Comparison of ENCODE assay signal across 27 cellular contexts in genomic region chr3:161057518-161057917, GRCh38.
"Had no signal": no experiment of that assay in that cellular context is flagged by ENCODE, and none has a peak within 500 bp of the region (broad histone marks: within the 10 kb centered on the region; RNA-seq: fewer than 3 reads in every experiment).

No MANE protein-coding gene starts in this region.

- H3K4me3 ChIP-seq: neural progenitor cell, ovary, psoas muscle, right lobe of liver, sigmoid colon, stomach, thoracic aorta, thyroid gland, tibial nerve, upper lobe of right lung, uterus had no signal

- DNase-seq: naive thymus-derived CD4-positive, alpha-beta T cell; natural killer cell; occipital lobe; ovary; psoas muscle; right cardiac atrium; right lobe of liver; sigmoid colon; small intestine; stimulated activated CD4-positive, alpha-beta T cell treated with anti-CD3 and anti-CD28 coated beads, Interleukin-15, amount 100 ng/mL, for 24 hours; stimulated activated CD4-positive, alpha-beta T cell treated with anti-CD3 and anti-CD28 coated beads, Interleukin-2, amount 100 ng/mL, for 24 hours; stimulated activated CD4-positive, alpha-beta T cell treated with anti-CD3 and anti-CD28 coated beads, Interleukin-2, amount 100 ng/mL, for 48 hours; stimulated activated CD4-positive, alpha-beta T cell treated with anti-CD3 and anti-CD28 coated beads, Interleukin-4, amount 100 ng/mL, for 24 hours; stimulated activated naive B cell treated with anti-CD40 and anti-IgM and Interleukin-4, amounts not matched to agents 10 μg/mL and 1 μg/mL and 100 μg/mL, for 72 hours; stimulated activated naive CD4-positive, alpha-beta T cell treated with Interleukin-2 at 50 U/mL for 16 hours; stomach; thyroid gland; upper lobe of right lung; uterus had no signal

- H3K36me3 ChIP-seq: neural progenitor cell, ovary, right lobe of liver, sigmoid colon, stomach, thoracic aorta, thyroid gland, tibial nerve, upper lobe of right lung, uterus had no signal

- H3K4me3 Mint-ChIP-seq: naive thymus-derived CD4-positive, alpha-beta T cell; natural killer cell; nephron; neural progenitor cell; stimulated activated effector memory CD8-positive, alpha-beta T cell treated with anti-CD3 and anti-CD28 coated beads, Interleukin-12 subunit alpha, Interleukin-12 subunit beta, amount 100 ng/mL, for 72 hours; stimulated activated naive B cell treated with anti-CD40 and anti-IgM and Interleukin-4, amounts not matched to agents 10 μg/mL and 1 μg/mL and 100 μg/mL, for 72 hours; stimulated activated naive CD8-positive, alpha-beta T cell treated with anti-CD3 and anti-CD28 coated beads, Interleukin-15, Interleukin-2, amounts not matched to agents 100 ng/mL and 50 ng/mL, for 24 hours; type B pancreatic cell had no signal

- H3K27me3 Mint-ChIP-seq: progenitor cell of endocrine pancreas; stimulated activated naive B cell treated with anti-CD40 and anti-IgM and Interleukin-4, amounts not matched to agents 10 μg/mL and 1 μg/mL and 100 μg/mL, for 72 hours; stimulated activated naive CD8-positive, alpha-beta T cell treated with anti-CD3 and anti-CD28 coated beads, Interleukin-15, Interleukin-2, amounts not matched to agents 100 ng/mL and 50 ng/mL, for 24 hours; type B pancreatic cell had no signal

- H3K27ac Mint-ChIP-seq: naive thymus-derived CD4-positive, alpha-beta T cell; natural killer cell; nephron; neural progenitor cell; progenitor cell of endocrine pancreas; stimulated activated effector memory CD8-positive, alpha-beta T cell treated with anti-CD3 and anti-CD28 coated beads, Interleukin-12 subunit alpha, Interleukin-12 subunit beta, amount 100 ng/mL, for 72 hours; stimulated activated naive CD8-positive, alpha-beta T cell treated with anti-CD3 and anti-CD28 coated beads, Interleukin-15, Interleukin-2, amounts not matched to agents 100 ng/mL and 50 ng/mL, for 24 hours; type B pancreatic cell had no signal

- H3K4me1 Mint-ChIP-seq: nephron; neural progenitor cell; stimulated activated effector memory CD8-positive, alpha-beta T cell treated with anti-CD3 and anti-CD28 coated beads, Interleukin-12 subunit alpha, Interleukin-12 subunit beta, amount 100 ng/mL, for 72 hours had no signal

- H3K4me1 ChIP-seq: neural progenitor cell, psoas muscle, right lobe of liver, sigmoid colon, stomach, thyroid gland, tibial nerve, upper lobe of right lung, uterus had no signal

- H3K27me3 ChIP-seq: neural progenitor cell, ovary, right lobe of liver, sigmoid colon, stomach, thyroid gland, tibial nerve, upper lobe of right lung, uterus had no signal

- H3K4me2 ChIP-seq: neural progenitor cell had no signal

- H2AFZ ChIP-seq: neural progenitor cell had no signal

- H3K27ac ChIP-seq: neural progenitor cell, ovary, psoas muscle, right lobe of liver, sigmoid colon, stomach, thoracic aorta, thyroid gland, tibial nerve, upper lobe of right lung, uterus had no signal

- H3K36me3 Mint-ChIP-seq: natural killer cell; neural progenitor cell; stimulated activated effector memory CD8-positive, alpha-beta T cell treated with anti-CD3 and anti-CD28 coated beads, Interleukin-12 subunit alpha, Interleukin-12 subunit beta, amount 100 ng/mL, for 72 hours; stimulated activated naive B cell treated with anti-CD40 and anti-IgM and Interleukin-4, amounts not matched to agents 10 μg/mL and 1 μg/mL and 100 μg/mL, for 72 hours; type B pancreatic cell had no signal

- H3K9me3 Mint-ChIP-seq: naive thymus-derived CD4-positive, alpha-beta T cell; natural killer cell; nephron; neural progenitor cell; stimulated activated effector memory CD8-positive, alpha-beta T cell treated with anti-CD3 and anti-CD28 coated beads, Interleukin-12 subunit alpha, Interleukin-12 subunit beta, amount 100 ng/mL, for 72 hours; stimulated activated naive B cell treated with anti-CD40 and anti-IgM and Interleukin-4, amounts not matched to agents 10 μg/mL and 1 μg/mL and 100 μg/mL, for 72 hours; stimulated activated naive CD8-positive, alpha-beta T cell treated with anti-CD3 and anti-CD28 coated beads, Interleukin-15, Interleukin-2, amounts not matched to agents 100 ng/mL and 50 ng/mL, for 24 hours; type B pancreatic cell had no signal

- ATAC-seq: naive thymus-derived CD4-positive, alpha-beta T cell; natural killer cell; psoas muscle; right cardiac atrium; right lobe of liver; stimulated activated effector memory CD8-positive, alpha-beta T cell treated with anti-CD3 and anti-CD28 coated beads, Interleukin-12 subunit alpha, Interleukin-12 subunit beta, amount 100 ng/mL, for 72 hours; stimulated activated naive B cell treated with anti-CD40 and anti-IgM and Interleukin-4, amounts not matched to agents 10 μg/mL and 1 μg/mL and 100 μg/mL, for 72 hours; upper lobe of right lung had no signal
